Comparison of ENCODE assay signal across 2 cellular contexts in the genomic region with DNA sequence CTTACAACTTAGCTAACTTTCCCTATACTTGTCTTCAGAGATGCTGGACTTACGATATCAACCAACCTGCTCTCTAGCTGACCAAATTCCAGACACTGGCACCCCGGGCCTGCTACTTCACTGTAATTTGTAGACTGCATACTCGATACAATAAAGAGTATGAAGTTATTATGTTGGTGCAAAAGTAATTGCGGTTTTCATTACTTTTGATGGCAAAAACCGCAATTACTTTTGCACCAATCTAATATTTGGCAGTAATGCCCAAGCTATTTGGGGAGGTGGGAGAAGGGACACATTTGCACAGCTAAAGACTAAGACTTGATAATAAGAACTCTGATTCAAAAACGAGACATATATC.
TF ChIP-seq lines count a peak whose summit lies in the region.

No MANE protein-coding gene starts in this region.

TF ChIP-seq in A549, 52 proteins besides CTCF, POLR2A, EP300 and RAD21:
- TF ChIP-seq BCL3 (IDR thresholded peaks at IDR 0.05) (no peak), TFCP2L1 (CRISPR knock-in tag; IDR thresholded peaks at IDR 0.05) (no peak), EHMT2 (IDR thresholded peaks at IDR 0.05; ENCODE audit: low read depth) (no peak), CBX2 (IDR thresholded peaks at IDR 0.05; ENCODE audit: borderline replicate concordance, low read depth) (no peak), FOXS1 (CRISPR knock-in tag; IDR thresholded peaks at IDR 0.05) (no peak), NPAS2 (CRISPR knock-in tag; IDR thresholded peaks at IDR 0.05; ENCODE audit: borderline replicate concordance) (no peak), SREBF2 (IDR thresholded peaks at IDR 0.05) (no peak), ZSCAN20 (CRISPR knock-in tag; IDR thresholded peaks at IDR 0.05) (no peak), FOSL2 (IDR thresholded peaks at IDR 0.05) (no peak), FOSL2 (CRISPR knock-in tag; IDR thresholded peaks at IDR 0.05) (no peak), RNF2 (IDR thresholded peaks at IDR 0.05; ENCODE audit: borderline replicate concordance, low read depth) (no peak), HES2 (IDR thresholded peaks at IDR 0.05) (no peak), CHD2 (IDR thresholded peaks at IDR 0.05; ENCODE audit: low read length, partially characterized antibody) (no peak), E2F6 (IDR thresholded peaks at IDR 0.05; ENCODE audit: borderline replicate concordance, low read depth) (no peak), RCOR1 (IDR thresholded peaks at IDR 0.05; ENCODE audit: low read depth, low read length) (no peak), ESRRA (IDR thresholded peaks at IDR 0.05; ENCODE audit: borderline replicate concordance, low read length) (no peak), MAFK (IDR thresholded peaks at IDR 0.05; ENCODE audit: partially characterized antibody) (no peak)
- TF ChIP-seq, protein P1, sequence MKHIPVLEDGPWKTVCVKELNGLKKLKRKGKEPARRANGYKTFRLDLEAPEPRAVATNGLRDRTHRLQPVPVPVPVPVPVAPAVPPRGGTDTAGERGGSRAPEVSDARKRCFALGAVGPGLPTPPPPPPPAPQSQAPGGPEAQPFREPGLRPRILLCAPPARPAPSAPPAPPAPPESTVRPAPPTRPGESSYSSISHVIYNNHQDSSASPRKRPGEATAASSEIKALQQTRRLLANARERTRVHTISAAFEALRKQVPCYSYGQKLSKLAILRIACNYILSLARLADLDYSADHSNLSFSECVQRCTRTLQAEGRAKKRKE (CRISPR knock-in tag; IDR thresholded peaks at IDR 0.05; ENCODE audit: low read depth): no peak

TF ChIP-seq in HCT116, 20 proteins besides CTCF, POLR2A, EP300 and RAD21:
- TF ChIP-seq SP1 (IDR thresholded peaks at IDR 0.05; ENCODE audit: low read depth): peak; percentile 27; the same call in 1 of the 2 replicates
- no peak for TF ChIP-seq CBX3 (IDR thresholded peaks at IDR 0.05; ENCODE audit: low read depth)
- peak; percentile 60; the same call in 1 of the 2 replicates for TF ChIP-seq CEBPB (IDR thresholded peaks at IDR 0.05; ENCODE audit: low read depth)
- peak; percentile 22; the same call in 1 of the 2 replicates for TF ChIP-seq SIN3A (IDR thresholded peaks at IDR 0.05; ENCODE audit: low read depth)
